Comparison of ENCODE assay signal across 2 cellular contexts in genomic region chr20:48889155-48889790, GRCh38.
TF ChIP-seq lines count a peak whose summit lies in the region.

No MANE protein-coding gene starts in this region.

TF ChIP-seq in SK-N-SH treated with all-trans-retinoic acid at 6 μM for 48 hours, 23 proteins besides CTCF, POLR2A, EP300 and RAD21 (continued from another document):
- TF ChIP-seq POU6F1 (CRISPR knock-in tag; IDR thresholded peaks at IDR 0.05; ENCODE audit: borderline replicate concordance, low read depth): no peak
- no peak for TF ChIP-seq ZFP30 (CRISPR knock-in tag; IDR thresholded peaks at IDR 0.05)
- TF ChIP-seq ZNF8 (CRISPR knock-in tag; IDR thresholded peaks at IDR 0.05): no peak

TF ChIP-seq in GM23338, 12 proteins besides CTCF, POLR2A, EP300 and RAD21 (continued from another document):
- TF ChIP-seq ETS1 (IDR thresholded peaks at IDR 0.05) (no peak), ZNF331 (CRISPR knock-in tag; IDR thresholded peaks at IDR 0.05; ENCODE audit: low read depth) (no peak), ZNF462 (CRISPR knock-in tag; IDR thresholded peaks at IDR 0.05) (no peak), STAT1 (IDR thresholded peaks at IDR 0.05; ENCODE audit: unreplicated experiment) (no peak)
